In the genomic region with DNA sequence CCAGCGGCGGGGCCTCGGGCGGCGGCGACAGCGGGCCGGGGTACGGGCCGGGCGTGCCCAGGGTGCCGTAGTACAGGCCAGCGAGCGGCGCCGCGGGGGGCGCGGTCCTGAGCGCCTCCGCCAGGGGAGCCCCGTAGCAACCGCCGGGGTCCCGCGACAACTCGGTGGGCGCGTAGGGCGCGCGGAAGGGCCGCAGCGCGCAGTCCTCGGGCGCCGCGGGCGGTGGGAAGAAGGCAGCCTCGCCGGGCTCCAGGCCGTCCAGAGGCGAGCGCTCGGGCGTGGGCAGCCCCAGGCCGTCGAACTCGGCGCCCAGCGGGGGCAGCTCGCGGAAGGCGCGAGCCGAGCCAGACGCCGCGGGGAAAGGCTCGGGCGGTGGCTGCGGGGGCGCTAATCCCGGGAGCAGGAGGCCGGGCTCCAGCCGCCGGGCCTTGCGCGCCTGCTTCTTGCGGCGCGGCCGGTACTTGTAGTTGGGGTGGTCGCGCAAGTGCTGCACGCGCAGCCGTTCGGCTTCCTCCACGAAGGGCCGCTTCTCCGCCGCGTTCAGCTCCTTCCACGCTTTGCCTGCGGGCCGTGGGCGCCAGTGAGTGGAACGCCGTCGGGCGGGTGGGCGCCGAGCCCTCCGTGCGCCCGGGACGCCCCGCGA, we compare ENCODE assay signal across 11 cellular contexts. TPM values are rescaled to one million over a fixed set of nuclear protein-coding genes. Genes with fewer than 3 reads are reported as not detected.
A peak's percentile ranks its signal among the peaks of the same experiment; 100 is the strongest.
DNase-seq lines count a peak whose midpoint lies in the region; ATAC-seq, FAIRE-seq and TF ChIP-seq lines count a peak whose summit lies in the region.
"Had no signal": no experiment of that assay in that cellular context is flagged by ENCODE, and none has a peak within 500 bp of the region (broad histone marks: within the 10 kb centered on the region; RNA-seq: fewer than 3 reads in every experiment).

No MANE protein-coding gene starts in this region.

- H3K27me3 Mint-ChIP-seq in activated CD8-positive, alpha-beta T cell treated with anti-CD3 and anti-CD28 coated beads for 36 hours, result peaks cover 45% of the 10 kb centered on the region
- H3K27me3 Mint-ChIP-seq in activated CD8-positive, alpha-beta T cell treated with anti-CD3 and anti-CD28 coated beads, Interleukin-2, amount 10 ng/mL, durations not matched to agents 7 days and 5 days (ENCODE audit: low read depth), result peaks cover 44% of the 10 kb centered on the region
- peaks cover 29% of the 10 kb centered on the region for H3K27me3 Mint-ChIP-seq in central memory CD8-positive, alpha-beta T cell
- peaks cover 88% of the 10 kb centered on the region for H3K27me3 Mint-ChIP-seq in Calu3 (ENCODE audit: unreplicated experiment)

- H3K27me3 ChIP-seq in HepG2 (ENCODE audit: control insufficient read depth in 1 of 2, insufficient read depth in 2 of 2, low read length in 2 of 2) (no peaks in the 10 kb centered on the region; a peak in 1 of 5 replicates), thymus (ENCODE audit: control insufficient read depth, insufficient read depth) (peaks cover 50% of the 10 kb centered on the region)

- DNase-seq in activated CD8-positive, alpha-beta T cell treated with anti-CD3 and anti-CD28 coated beads for 36 hours, result peak; percentile 4
- DNase-seq in activated CD8-positive, alpha-beta T cell treated with anti-CD3 and anti-CD28 coated beads, Interleukin-2, amount 10 ng/mL, durations not matched to agents 7 days and 5 days, result no peak
- no peak for DNase-seq in central memory CD8-positive, alpha-beta T cell (ENCODE audit: low spot score in 2 of 2)
- DNase-seq in HepG2 (ENCODE audit: low spot score) (no peak), SHP77 (lab: John Stamatoyannopoulos, UW) (no peak), NCI-H524 treated with DMSO at 0.1 percent for 48 hours (lab: John Stamatoyannopoulos, UW) (no peak), Calu3 (no peak)
- DNase-seq: activated effector memory CD4-positive, alpha-beta T cell treated with Interleukin-2 at 50 U/mL for 16 hours had no signal

- no TSS peak for BruUV-seq in HepG2 (replicated peaks; lab: Mats Ljungman, UMichigan)
- no TSS peak for BruUV-seq in Calu3 (replicated peaks; lab: Mats Ljungman, UMichigan)

- TF ChIP-seq EP300 in HepG2 (IDR thresholded peaks at IDR 0.05; ENCODE audit: low read depth in 2 of 2, low read length in 2 of 2) (no peak), HepG2 (CRISPR knock-in tag; IDR thresholded peaks at IDR 0.05; ENCODE audit: borderline replicate concordance) (no peak)

- 75% methylated on average over 98 of the region's 101 CpGs for whole genome bisulfite sequencing in HepG2 (ENCODE audit: low lambda C conversion rate)
- 14% methylated on average over 101 of the region's 101 CpGs for WGBS in thymus

- peak; percentile 24 for ATAC-seq in activated CD8-positive, alpha-beta T cell treated with anti-CD3 and anti-CD28 coated beads for 36 hours
- ATAC-seq in activated CD8-positive, alpha-beta T cell treated with anti-CD3 and anti-CD28 coated beads, Interleukin-2, amount 10 ng/mL, durations not matched to agents 7 days and 5 days, result no peak
- no peak for ATAC-seq in central memory CD8-positive, alpha-beta T cell (replicated peaks; ENCODE audit: extremely low read depth, poor library complexity, severe bottlenecking)
- no peak for ATAC-seq in HepG2

- POLR2A ChIA-PET in activated CD8-positive, alpha-beta T cell treated with anti-CD3 and anti-CD28 coated beads for 36 hours (lab: Charles Lee), result no interaction called here
- POLR2A ChIA-PET in activated CD8-positive, alpha-beta T cell treated with anti-CD3 and anti-CD28 coated beads, Interleukin-2, amount 10 ng/mL, durations not matched to agents 7 days and 5 days (lab: Charles Lee), result no interaction called here
- POLR2A ChIA-PET in HepG2 (lab: Yijun Ruan, JAX), result interaction anchor here (9.4 kb wide), 1 partner anchor 8 kb away, joined by 252 read pairs; a partner anchor contains a TSS

- H3K36me3 Mint-ChIP-seq in activated CD8-positive, alpha-beta T cell treated with anti-CD3 and anti-CD28 coated beads for 36 hours (ENCODE audit: low read depth), result no peaks in the 10 kb centered on the region
- no peaks in the 10 kb centered on the region for H3K36me3 Mint-ChIP-seq in activated CD8-positive, alpha-beta T cell treated with anti-CD3 and anti-CD28 coated beads, Interleukin-2, amount 10 ng/mL, durations not matched to agents 7 days and 5 days (ENCODE audit: low read depth)
- H3K36me3 Mint-ChIP-seq in central memory CD8-positive, alpha-beta T cell (ENCODE audit: insufficient read depth), result peaks cover 6% of the 10 kb centered on the region
- peaks cover 9% of the 10 kb centered on the region for H3K36me3 Mint-ChIP-seq in Calu3 (ENCODE audit: insufficient read depth, unreplicated experiment)

- H3K27ac ChIP-seq in HepG2 (ENCODE audit: extremely low read length, insufficient read depth, low read length) (no peak overlapping the region), thymus (ENCODE audit: low read depth) (no peak overlapping the region)

- TF ChIP-seq POLR2A in HepG2 (IDR thresholded peaks at IDR 0.05; ENCODE audit: insufficient read depth in 1 of 2, low read depth in 2 of 2, low read length in 2 of 2), result no peak

- H3K4me3 ChIP-seq in HepG2 (replicated peaks in 1 of 3; ENCODE audit: insufficient read depth in 1 of 3, low read depth in 2 of 3, low read length in 3 of 3), result peak overlapping the region in 2 of 3 experiments; percentile 77 to 88; a peak in 3 of 6 replicates
- peak overlapping the region; percentile 33 for H3K4me3 ChIP-seq in thymus (ENCODE audit: low read length)

- no peak for TF ChIP-seq CTCF in activated CD8-positive, alpha-beta T cell treated with anti-CD3 and anti-CD28 coated beads for 36 hours (IDR thresholded peaks at IDR 0.05)
- TF ChIP-seq CTCF in HepG2 (CRISPR knock-in tag; IDR thresholded peaks at IDR 0.05) (no peak), Calu3 (IDR thresholded peaks at IDR 0.05; ENCODE audit: unreplicated experiment) (no peak)

- no peak overlapping the region for H3K27ac Mint-ChIP-seq in activated CD8-positive, alpha-beta T cell treated with anti-CD3 and anti-CD28 coated beads for 36 hours
- H3K27ac Mint-ChIP-seq in activated CD8-positive, alpha-beta T cell treated with anti-CD3 and anti-CD28 coated beads, Interleukin-2, amount 10 ng/mL, durations not matched to agents 7 days and 5 days, result no peak overlapping the region
- H3K27ac Mint-ChIP-seq in central memory CD8-positive, alpha-beta T cell (ENCODE audit: low read depth), result no peak overlapping the region
- no peak overlapping the region for H3K27ac Mint-ChIP-seq in Calu3 (ENCODE audit: unreplicated experiment)

- no peak overlapping the region for H2AFZ ChIP-seq in HepG2 (ENCODE audit: low read length)

- peaks cover 4% of the 10 kb centered on the region for H3K79me2 ChIP-seq in HepG2 (ENCODE audit: insufficient read depth, low read length)

- H3K9me3 Mint-ChIP-seq in activated CD8-positive, alpha-beta T cell treated with anti-CD3 and anti-CD28 coated beads for 36 hours, result no peaks in the 10 kb centered on the region
- H3K9me3 Mint-ChIP-seq in activated CD8-positive, alpha-beta T cell treated with anti-CD3 and anti-CD28 coated beads, Interleukin-2, amount 10 ng/mL, durations not matched to agents 7 days and 5 days (ENCODE audit: insufficient read depth), result no peaks in the 10 kb centered on the region
- H3K9me3 Mint-ChIP-seq in central memory CD8-positive, alpha-beta T cell, result no peaks in the 10 kb centered on the region
- H3K9me3 Mint-ChIP-seq in Calu3 (ENCODE audit: low read depth, unreplicated experiment), result no peaks in the 10 kb centered on the region

- H3K36me3 ChIP-seq in HepG2 (replicated peaks in 1 of 2; ENCODE audit: control insufficient read depth in 1 of 2, insufficient read depth in 2 of 2, low read length in 2 of 2) (no peaks in the 10 kb centered on the region), thymus (ENCODE audit: control insufficient read depth, insufficient read depth) (no peaks in the 10 kb centered on the region)

- peak overlapping the region; percentile 70 for H3K4me2 ChIP-seq in HepG2 (ENCODE audit: low read depth, low read length)

- H3K9ac ChIP-seq in HepG2 (ENCODE audit: insufficient read depth, low read depth, low read length), result peak overlapping the region; percentile 51; the same call in 1 of the 2 replicates

- H4K20me1 ChIP-seq in HepG2 (ENCODE audit: insufficient read depth, low read length), result no peaks in the 10 kb centered on the region

- CTCF ChIA-PET in activated CD8-positive, alpha-beta T cell treated with anti-CD3 and anti-CD28 coated beads for 36 hours (lab: Charles Lee), result interaction anchor here (2.8 kb wide), 1 partner anchor 10 kb away, joined by 12 read pairs; no protein-coding TSS in a partner anchor
- CTCF ChIA-PET in activated CD8-positive, alpha-beta T cell treated with anti-CD3 and anti-CD28 coated beads, Interleukin-2, amount 10 ng/mL, durations not matched to agents 7 days and 5 days (lab: Charles Lee), result interaction anchor here (7.5 kb wide), 1 partner anchor 9 kb away, joined by 51 read pairs; no protein-coding TSS in a partner anchor
- CTCF ChIA-PET in HepG2 (lab: Yijun Ruan, JAX; ENCODE audit: low intra/inter-chr PET ratio, low total read pairs) (no interaction called here), Calu3 (lab: Charles Lee) (no interaction called here)

- FAIRE-seq in HepG2 (lab: Jason Lieb, UNC), result no peak
- FAIRE-seq: bronchial epithelial cell, kidney had no signal

- peaks cover 10% of the 10 kb centered on the region for H3K4me1 Mint-ChIP-seq in activated CD8-positive, alpha-beta T cell treated with anti-CD3 and anti-CD28 coated beads for 36 hours (ENCODE audit: low read depth)
- H3K4me1 Mint-ChIP-seq in activated CD8-positive, alpha-beta T cell treated with anti-CD3 and anti-CD28 coated beads, Interleukin-2, amount 10 ng/mL, durations not matched to agents 7 days and 5 days (ENCODE audit: low read depth), result peaks cover 31% of the 10 kb centered on the region
- peaks cover 11% of the 10 kb centered on the region for H3K4me1 Mint-ChIP-seq in central memory CD8-positive, alpha-beta T cell
- peaks cover 14% of the 10 kb centered on the region for H3K4me1 Mint-ChIP-seq in Calu3 (ENCODE audit: low read depth, unreplicated experiment)

- H3K9me3 ChIP-seq in HepG2 (ENCODE audit: low read length) (no peaks in the 10 kb centered on the region), thymus (ENCODE audit: control insufficient read depth) (no peaks in the 10 kb centered on the region)

- H3K4me1 ChIP-seq in HepG2 (ENCODE audit: insufficient read depth, low read length) (peaks cover 66% of the 10 kb centered on the region), thymus (ENCODE audit: control insufficient read depth, insufficient read depth, low read length) (no peaks in the 10 kb centered on the region)

- TF ChIP-seq RAD21 in HepG2 (CRISPR knock-in tag; IDR thresholded peaks at IDR 0.05), result no peak

- in situ Hi-C loops in HepG2 (cut with HindIII; ENCODE audit: extremely low pct_ligation_motif_present, low pct_unique_long_range_greater_than_20kb), result no loop called here

- intact Hi-C loops in activated CD8-positive, alpha-beta T cell treated with anti-CD3 and anti-CD28 coated beads for 36 hours (cut with micrococcal nuclease), result no loop called here
- intact Hi-C loops in HepG2 (cut with micrococcal nuclease; ENCODE audit: unreplicated experiment) (no loop called here), Calu3 (cut with micrococcal nuclease; ENCODE audit: unreplicated experiment) (no loop called here)

- no peak overlapping the region for H3K4me3 Mint-ChIP-seq in activated CD8-positive, alpha-beta T cell treated with anti-CD3 and anti-CD28 coated beads for 36 hours
- H3K4me3 Mint-ChIP-seq in activated CD8-positive, alpha-beta T cell treated with anti-CD3 and anti-CD28 coated beads, Interleukin-2, amount 10 ng/mL, durations not matched to agents 7 days and 5 days, result no peak overlapping the region
- peak overlapping the region; percentile 57 for H3K4me3 Mint-ChIP-seq in central memory CD8-positive, alpha-beta T cell
- no peak overlapping the region for H3K4me3 Mint-ChIP-seq in Calu3 (ENCODE audit: low read depth, unreplicated experiment)

RNA-seq across cellular contexts. Expression of a gene that starts 0.9 kb away (rescaled TPM):
- not detected for total RNA-seq in activated CD8-positive, alpha-beta T cell treated with anti-CD3 and anti-CD28 coated beads for 36 hours
- under 1 TPM; 0.13 to 0.21 TPM for total RNA-seq in activated CD8-positive, alpha-beta T cell treated with anti-CD3 and anti-CD28 coated beads, Interleukin-2, amount 10 ng/mL, durations not matched to agents 7 days and 5 days
- total RNA-seq in HepG2 (2016; rRNA removed; fragmentation: Illumina TruSeq; extraction: Trizol) (1.3 and 1.9 TPM in 2 replicates), Calu3 (2022) (not detected in 2 replicates)
- total RNA-seq in HepG2 (2016; cell fraction: cytosol; rRNA removed; fragmentation: Illumina TruSeq; extraction: Trizol; ENCODE audit: low read depth), result 1.1 and 1.6 TPM in 2 replicates
- total RNA-seq in HepG2 (2016; cell fraction: insoluble cytoplasmic fraction; rRNA removed; fragmentation: Illumina TruSeq; extraction: Trizol), result 0.94 and 1.8 TPM in 2 replicates
- total RNA-seq in HepG2 (2016; cell fraction: membrane; rRNA removed; fragmentation: Illumina TruSeq; extraction: Trizol), result 2.7 and 3.0 TPM in 2 replicates
- total RNA-seq in HepG2 (2016; cell fraction: nucleus; rRNA removed; fragmentation: Illumina TruSeq; extraction: Trizol), result 1.4 and 2.1 TPM in 2 replicates
- polyA plus RNA-seq in HepG2 (2011; rRNA removed) (1.6 and 2.0 TPM in 2 replicates), thymus (17.2 TPM)
- 1.1 and 2.3 TPM in 2 replicates for polyA plus RNA-seq in HepG2 (2011; cell fraction: cytosol; rRNA removed)
- 8.4 and 10.3 TPM in 2 replicates for polyA plus RNA-seq in HepG2 (2011; cell fraction: nucleus; rRNA removed)
- 2.4 and 3.1 TPM in 2 replicates for polyA plus RNA-seq in HepG2 (2012)
- 1.8 and 1.9 TPM in 2 replicates for polyA plus RNA-seq in HepG2 (2016; cell fraction: cytosol; fragmentation: Illumina TruSeq; extraction: Trizol; ENCODE audit: low read depth)
- polyA plus RNA-seq in HepG2 (2016; cell fraction: insoluble cytoplasmic fraction; fragmentation: Illumina TruSeq; extraction: Trizol; ENCODE audit: low read depth), result 7.2 and 8.4 TPM in 2 replicates
- 3.3 and 4.0 TPM in 2 replicates for polyA plus RNA-seq in HepG2 (2016; cell fraction: membrane; fragmentation: Illumina TruSeq; extraction: Trizol; ENCODE audit: low read depth)
- polyA plus RNA-seq in HepG2 (2016; cell fraction: nucleus; fragmentation: Illumina TruSeq; extraction: Trizol; ENCODE audit: insufficient read depth, low read depth), result 9.0 and 10.0 TPM in 2 replicates
- 0.28 and 1.8 TPM in 2 replicates for polyA minus RNA-seq in HepG2 (2011; rRNA and poly(A)+ RNA removed; ENCODE audit: low replicate concordance)
- polyA minus RNA-seq in HepG2 (2011; cell fraction: cytosol; rRNA and poly(A)+ RNA removed), result 1.9 and 4.0 TPM in 2 replicates
- 0.77 and 0.87 TPM in 2 replicates for polyA minus RNA-seq in HepG2 (2011; cell fraction: nucleus; rRNA and poly(A)+ RNA removed)
- total RNA-seq: bronchial epithelial cell had no signal

RNA-seq across cellular contexts. Expression of a gene that starts 12.5 kb away (rescaled TPM):
- total RNA-seq in activated CD8-positive, alpha-beta T cell treated with anti-CD3 and anti-CD28 coated beads for 36 hours, result 1 to 10 TPM; 2.8 to 4.7 TPM
- 1 to 10 TPM; 6.4 to 7.6 TPM for total RNA-seq in activated CD8-positive, alpha-beta T cell treated with anti-CD3 and anti-CD28 coated beads, Interleukin-2, amount 10 ng/mL, durations not matched to agents 7 days and 5 days
- 36.8 and 80.0 TPM in 2 replicates for total RNA-seq in HepG2 (2016; rRNA removed; fragmentation: Illumina TruSeq; extraction: Trizol)
- total RNA-seq in HepG2 (2016; cell fraction: cytosol; rRNA removed; fragmentation: Illumina TruSeq; extraction: Trizol; ENCODE audit: low read depth), result 48.6 and 61.3 TPM in 2 replicates
- 39.0 and 80.0 TPM in 2 replicates for total RNA-seq in HepG2 (2016; cell fraction: insoluble cytoplasmic fraction; rRNA removed; fragmentation: Illumina TruSeq; extraction: Trizol)
- 57.5 and 77.5 TPM in 2 replicates for total RNA-seq in HepG2 (2016; cell fraction: membrane; rRNA removed; fragmentation: Illumina TruSeq; extraction: Trizol)
- total RNA-seq in HepG2 (2016; cell fraction: nucleus; rRNA removed; fragmentation: Illumina TruSeq; extraction: Trizol), result 68.2 and 72.7 TPM in 2 replicates
- 22.1 and 27.2 TPM in 2 replicates for polyA plus RNA-seq in HepG2 (2011; rRNA removed)
- 22.8 and 58.2 TPM in 2 replicates for polyA plus RNA-seq in HepG2 (2011; cell fraction: cytosol; rRNA removed)
- polyA plus RNA-seq in HepG2 (2011; cell fraction: nucleus; rRNA removed), result 143 and 193 TPM in 2 replicates
- polyA plus RNA-seq in HepG2 (2012), result 13.4 and 16.2 TPM in 2 replicates
- 59.0 and 74.0 TPM in 2 replicates for polyA plus RNA-seq in HepG2 (2016; cell fraction: cytosol; fragmentation: Illumina TruSeq; extraction: Trizol; ENCODE audit: low read depth)
- polyA plus RNA-seq in HepG2 (2016; cell fraction: insoluble cytoplasmic fraction; fragmentation: Illumina TruSeq; extraction: Trizol; ENCODE audit: low read depth), result 48.7 and 49.5 TPM in 2 replicates
- polyA plus RNA-seq in HepG2 (2016; cell fraction: membrane; fragmentation: Illumina TruSeq; extraction: Trizol; ENCODE audit: low read depth), result 58.9 and 64.4 TPM in 2 replicates
- polyA plus RNA-seq in HepG2 (2016; cell fraction: nucleus; fragmentation: Illumina TruSeq; extraction: Trizol; ENCODE audit: insufficient read depth, low read depth), result 152 and 164 TPM in 2 replicates
- polyA minus RNA-seq in HepG2 (2011; rRNA and poly(A)+ RNA removed; ENCODE audit: low replicate concordance), result 1.8 and 19.7 TPM in 2 replicates
- polyA minus RNA-seq in HepG2 (2011; cell fraction: cytosol; rRNA and poly(A)+ RNA removed), result 15.0 and 21.9 TPM in 2 replicates
- 21.8 and 31.2 TPM in 2 replicates for polyA minus RNA-seq in HepG2 (2011; cell fraction: nucleus; rRNA and poly(A)+ RNA removed)
- 8.2 TPM for polyA plus RNA-seq in thymus
- 4.9 and 5.0 TPM in 2 replicates for total RNA-seq in Calu3 (2022)

RNA-seq across cellular contexts. Expression of a gene that starts 14.5 kb away (rescaled TPM):
- 10 to 100 TPM; 30.0 to 33.0 TPM for total RNA-seq in activated CD8-positive, alpha-beta T cell treated with anti-CD3 and anti-CD28 coated beads for 36 hours
- 10 to 100 TPM; 49.6 to 55.3 TPM for total RNA-seq in activated CD8-positive, alpha-beta T cell treated with anti-CD3 and anti-CD28 coated beads, Interleukin-2, amount 10 ng/mL, durations not matched to agents 7 days and 5 days
- total RNA-seq in HepG2 (2016; rRNA removed; fragmentation: Illumina TruSeq; extraction: Trizol) (25.9 and 33.7 TPM in 2 replicates), Calu3 (2022) (39.9 and 43.7 TPM in 2 replicates)
- 58.0 and 75.2 TPM in 2 replicates for total RNA-seq in HepG2 (2016; cell fraction: cytosol; rRNA removed; fragmentation: Illumina TruSeq; extraction: Trizol; ENCODE audit: low read depth)
- total RNA-seq in HepG2 (2016; cell fraction: insoluble cytoplasmic fraction; rRNA removed; fragmentation: Illumina TruSeq; extraction: Trizol), result 25.2 and 31.6 TPM in 2 replicates
- 54.3 and 70.5 TPM in 2 replicates for total RNA-seq in HepG2 (2016; cell fraction: membrane; rRNA removed; fragmentation: Illumina TruSeq; extraction: Trizol)
- 19.6 and 25.2 TPM in 2 replicates for total RNA-seq in HepG2 (2016; cell fraction: nucleus; rRNA removed; fragmentation: Illumina TruSeq; extraction: Trizol)
- polyA plus RNA-seq in HepG2 (2011; rRNA removed) (28.1 and 36.8 TPM in 2 replicates), thymus (53.2 TPM)
- polyA plus RNA-seq in HepG2 (2011; cell fraction: cytosol; rRNA removed), result 22.9 and 25.9 TPM in 2 replicates
- 101 and 106 TPM in 2 replicates for polyA plus RNA-seq in HepG2 (2011; cell fraction: nucleus; rRNA removed)
- 70.9 and 75.4 TPM in 2 replicates for polyA plus RNA-seq in HepG2 (2012)
- polyA plus RNA-seq in HepG2 (2016; cell fraction: cytosol; fragmentation: Illumina TruSeq; extraction: Trizol; ENCODE audit: low read depth), result 308 and 317 TPM in 2 replicates
- polyA plus RNA-seq in HepG2 (2016; cell fraction: insoluble cytoplasmic fraction; fragmentation: Illumina TruSeq; extraction: Trizol; ENCODE audit: low read depth), result 54.5 and 74.5 TPM in 2 replicates
- polyA plus RNA-seq in HepG2 (2016; cell fraction: membrane; fragmentation: Illumina TruSeq; extraction: Trizol; ENCODE audit: low read depth), result 232 and 236 TPM in 2 replicates
- polyA plus RNA-seq in HepG2 (2016; cell fraction: nucleus; fragmentation: Illumina TruSeq; extraction: Trizol; ENCODE audit: insufficient read depth, low read depth), result 80.5 and 83.8 TPM in 2 replicates
- 42.1 and 65.5 TPM in 2 replicates for polyA minus RNA-seq in HepG2 (2011; rRNA and poly(A)+ RNA removed; ENCODE audit: low replicate concordance)
- polyA minus RNA-seq in HepG2 (2011; cell fraction: cytosol; rRNA and poly(A)+ RNA removed), result 21.6 and 27.5 TPM in 2 replicates
- 32.7 and 36.6 TPM in 2 replicates for polyA minus RNA-seq in HepG2 (2011; cell fraction: nucleus; rRNA and poly(A)+ RNA removed)

RNA-seq across cellular contexts. Expression of a gene that starts 30.8 kb away (rescaled TPM):
- 10 to 100 TPM; 42.5 to 44.1 TPM for total RNA-seq in activated CD8-positive, alpha-beta T cell treated with anti-CD3 and anti-CD28 coated beads for 36 hours
- total RNA-seq in activated CD8-positive, alpha-beta T cell treated with anti-CD3 and anti-CD28 coated beads, Interleukin-2, amount 10 ng/mL, durations not matched to agents 7 days and 5 days, result 100 to 1,000 TPM; 130 to 135 TPM
- total RNA-seq in HepG2 (2016; rRNA removed; fragmentation: Illumina TruSeq; extraction: Trizol) (10.2 and 10.7 TPM in 2 replicates), Calu3 (2022) (17.2 and 17.8 TPM in 2 replicates)
- total RNA-seq in HepG2 (2016; cell fraction: cytosol; rRNA removed; fragmentation: Illumina TruSeq; extraction: Trizol; ENCODE audit: low read depth), result 8.3 and 13.6 TPM in 2 replicates
- 9.9 and 10.3 TPM in 2 replicates for total RNA-seq in HepG2 (2016; cell fraction: insoluble cytoplasmic fraction; rRNA removed; fragmentation: Illumina TruSeq; extraction: Trizol)
- 24.1 and 24.7 TPM in 2 replicates for total RNA-seq in HepG2 (2016; cell fraction: membrane; rRNA removed; fragmentation: Illumina TruSeq; extraction: Trizol)
- total RNA-seq in HepG2 (2016; cell fraction: nucleus; rRNA removed; fragmentation: Illumina TruSeq; extraction: Trizol), result 7.0 and 7.6 TPM in 2 replicates
- polyA plus RNA-seq in HepG2 (2011; rRNA removed) (11.9 and 14.7 TPM in 2 replicates), thymus (27.2 TPM)
- 11.7 and 19.3 TPM in 2 replicates for polyA plus RNA-seq in HepG2 (2011; cell fraction: cytosol; rRNA removed)
- polyA plus RNA-seq in HepG2 (2011; cell fraction: nucleus; rRNA removed), result 12.6 and 13.6 TPM in 2 replicates
- polyA plus RNA-seq in HepG2 (2012), result 4.4 and 6.8 TPM in 2 replicates
- polyA plus RNA-seq in HepG2 (2016; cell fraction: cytosol; fragmentation: Illumina TruSeq; extraction: Trizol; ENCODE audit: low read depth), result 18.0 and 22.1 TPM in 2 replicates
- polyA plus RNA-seq in HepG2 (2016; cell fraction: insoluble cytoplasmic fraction; fragmentation: Illumina TruSeq; extraction: Trizol; ENCODE audit: low read depth), result 14.2 and 16.6 TPM in 2 replicates
- polyA plus RNA-seq in HepG2 (2016; cell fraction: membrane; fragmentation: Illumina TruSeq; extraction: Trizol; ENCODE audit: low read depth), result 25.0 and 29.7 TPM in 2 replicates
- 9.7 and 10.6 TPM in 2 replicates for polyA plus RNA-seq in HepG2 (2016; cell fraction: nucleus; fragmentation: Illumina TruSeq; extraction: Trizol; ENCODE audit: insufficient read depth, low read depth)
- polyA minus RNA-seq in HepG2 (2011; rRNA and poly(A)+ RNA removed; ENCODE audit: low replicate concordance), result 15.8 and 18.5 TPM in 2 replicates
- 8.1 and 9.1 TPM in 2 replicates for polyA minus RNA-seq in HepG2 (2011; cell fraction: cytosol; rRNA and poly(A)+ RNA removed)
- polyA minus RNA-seq in HepG2 (2011; cell fraction: nucleus; rRNA and poly(A)+ RNA removed), result 4.5 and 5.5 TPM in 2 replicates

RNA-seq across cellular contexts. Expression of a gene that starts 31.4 kb away (rescaled TPM):
- total RNA-seq in activated CD8-positive, alpha-beta T cell treated with anti-CD3 and anti-CD28 coated beads for 36 hours, result under 1 TPM; 0.61 to 0.63 TPM
- 1 to 10 TPM; 1.5 to 2.0 TPM for total RNA-seq in activated CD8-positive, alpha-beta T cell treated with anti-CD3 and anti-CD28 coated beads, Interleukin-2, amount 10 ng/mL, durations not matched to agents 7 days and 5 days
- 0.27 and 0.35 TPM in 2 replicates for total RNA-seq in HepG2 (2016; rRNA removed; fragmentation: Illumina TruSeq; extraction: Trizol)
- total RNA-seq in HepG2 (2016; cell fraction: cytosol; rRNA removed; fragmentation: Illumina TruSeq; extraction: Trizol; ENCODE audit: low read depth), result not detected in 2 replicates
- total RNA-seq in HepG2 (2016; cell fraction: insoluble cytoplasmic fraction; rRNA removed; fragmentation: Illumina TruSeq; extraction: Trizol), result 0.16 and 0.56 TPM in 2 replicates
- 0.12 and 0.14 TPM in 2 replicates for total RNA-seq in HepG2 (2016; cell fraction: membrane; rRNA removed; fragmentation: Illumina TruSeq; extraction: Trizol)
- 0.25 and 0.28 TPM in 2 replicates for total RNA-seq in HepG2 (2016; cell fraction: nucleus; rRNA removed; fragmentation: Illumina TruSeq; extraction: Trizol)
- polyA plus RNA-seq in HepG2 (2011; rRNA removed), result 0.71 and 0.77 TPM in 2 replicates
- 0.37 and 0.86 TPM in 2 replicates for polyA plus RNA-seq in HepG2 (2011; cell fraction: cytosol; rRNA removed)
- polyA plus RNA-seq in HepG2 (2011; cell fraction: nucleus; rRNA removed), result 0.99 and 1.1 TPM in 2 replicates
- 0.28 and 0.56 TPM in 2 replicates for polyA plus RNA-seq in HepG2 (2012)
- polyA plus RNA-seq in HepG2 (2016; cell fraction: cytosol; fragmentation: Illumina TruSeq; extraction: Trizol; ENCODE audit: low read depth), result not detected in 2 replicates
- 0.32 and 0.40 TPM in 2 replicates for polyA plus RNA-seq in HepG2 (2016; cell fraction: insoluble cytoplasmic fraction; fragmentation: Illumina TruSeq; extraction: Trizol; ENCODE audit: low read depth)
- polyA plus RNA-seq in HepG2 (2016; cell fraction: membrane; fragmentation: Illumina TruSeq; extraction: Trizol; ENCODE audit: low read depth), result 0.08 TPM in 1 of 2 replicates, not detected in the other
- 0.33 and 0.61 TPM in 2 replicates for polyA plus RNA-seq in HepG2 (2016; cell fraction: nucleus; fragmentation: Illumina TruSeq; extraction: Trizol; ENCODE audit: insufficient read depth, low read depth)
- polyA minus RNA-seq in HepG2 (2011; rRNA and poly(A)+ RNA removed; ENCODE audit: low replicate concordance), result 0.14 and 3.0 TPM in 2 replicates
- 0.59 and 0.62 TPM in 2 replicates for polyA minus RNA-seq in HepG2 (2011; cell fraction: cytosol; rRNA and poly(A)+ RNA removed)
- polyA minus RNA-seq in HepG2 (2011; cell fraction: nucleus; rRNA and poly(A)+ RNA removed), result 0.13 and 0.25 TPM in 2 replicates
- 1.1 TPM for polyA plus RNA-seq in thymus
- 0.17 and 0.33 TPM in 2 replicates for total RNA-seq in Calu3 (2022)

Comparison
In these comparisons a context has a peak if more than half of its experiments do, and no peak if none do; other contexts are left out.
1. CTCF ChIA-PET loops: an anchor here in activated CD8-positive, alpha-beta T cell treated with anti-CD3 and anti-CD28 coated beads for 36 hours (2.8 kb wide) and activated CD8-positive, alpha-beta T cell treated with anti-CD3 and anti-CD28 coated beads, Interleukin-2, amount 10 ng/mL, durations not matched to agents 7 days and 5 days (7.5 kb wide); none called in HepG2 and Calu3.